1 cellular context compared by ENCODE assay signal in the genomic region with DNA sequence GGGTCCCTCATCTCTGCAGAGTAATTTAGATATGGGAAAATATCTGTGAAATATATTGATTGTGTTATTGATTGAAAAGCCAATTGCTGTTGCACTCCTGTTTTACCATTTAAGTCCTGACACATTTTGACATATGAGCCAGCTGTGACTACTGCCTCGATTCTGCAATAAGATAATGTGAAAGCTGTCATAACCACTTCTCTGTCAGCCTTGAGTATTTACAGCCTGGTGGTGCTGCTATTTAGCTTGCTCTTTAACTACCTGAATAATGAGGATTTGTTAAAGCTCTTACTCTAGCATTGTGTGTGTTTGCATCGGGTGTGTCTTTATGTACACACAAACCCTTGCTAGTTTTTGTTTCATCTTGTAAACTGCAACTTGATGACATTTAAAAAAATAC.
TF ChIP-seq lines count a peak whose summit lies in the region.

No MANE protein-coding gene starts in this region.

TF ChIP-seq in SK-N-SH treated with all-trans-retinoic acid at 6 μM for 48 hours, 23 proteins besides CTCF, POLR2A, EP300 and RAD21 (continued from another document):
- TF ChIP-seq, protein P1, sequence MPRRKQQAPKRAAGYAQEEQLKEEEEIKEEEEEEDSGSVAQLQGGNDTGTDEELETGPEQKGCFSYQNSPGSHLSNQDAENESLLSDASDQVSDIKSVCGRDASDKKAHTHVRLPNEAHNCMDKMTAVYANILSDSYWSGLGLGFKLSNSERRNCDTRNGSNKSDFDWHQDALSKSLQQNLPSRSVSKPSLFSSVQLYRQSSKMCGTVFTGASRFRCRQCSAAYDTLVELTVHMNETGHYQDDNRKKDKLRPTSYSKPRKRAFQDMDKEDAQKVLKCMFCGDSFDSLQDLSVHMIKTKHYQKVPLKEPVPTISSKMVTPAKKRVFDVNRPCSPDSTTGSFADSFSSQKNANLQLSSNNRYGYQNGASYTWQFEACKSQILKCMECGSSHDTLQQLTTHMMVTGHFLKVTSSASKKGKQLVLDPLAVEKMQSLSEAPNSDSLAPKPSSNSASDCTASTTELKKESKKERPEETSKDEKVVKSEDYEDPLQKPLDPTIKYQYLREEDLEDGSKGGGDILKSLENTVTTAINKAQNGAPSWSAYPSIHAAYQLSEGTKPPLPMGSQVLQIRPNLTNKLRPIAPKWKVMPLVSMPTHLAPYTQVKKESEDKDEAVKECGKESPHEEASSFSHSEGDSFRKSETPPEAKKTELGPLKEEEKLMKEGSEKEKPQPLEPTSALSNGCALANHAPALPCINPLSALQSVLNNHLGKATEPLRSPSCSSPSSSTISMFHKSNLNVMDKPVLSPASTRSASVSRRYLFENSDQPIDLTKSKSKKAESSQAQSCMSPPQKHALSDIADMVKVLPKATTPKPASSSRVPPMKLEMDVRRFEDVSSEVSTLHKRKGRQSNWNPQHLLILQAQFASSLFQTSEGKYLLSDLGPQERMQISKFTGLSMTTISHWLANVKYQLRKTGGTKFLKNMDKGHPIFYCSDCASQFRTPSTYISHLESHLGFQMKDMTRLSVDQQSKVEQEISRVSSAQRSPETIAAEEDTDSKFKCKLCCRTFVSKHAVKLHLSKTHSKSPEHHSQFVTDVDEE (CRISPR knock-in tag; IDR thresholded peaks at IDR 0.05) = no peak
